ENCODE assay signal across 24 cellular contexts in genomic region chr18:2714140-2714539, GRCh38. TPM values are rescaled to one million over a fixed set of nuclear protein-coding genes. Genes with fewer than 3 reads are reported as not detected.
DNase-seq lines count a peak whose midpoint lies in the region; ATAC-seq, FAIRE-seq and TF ChIP-seq lines count a peak whose summit lies in the region.
"Had no signal": no experiment of that assay in that cellular context is flagged by ENCODE, and none has a peak within 500 bp of the region (broad histone marks: within the 10 kb centered on the region; RNA-seq: fewer than 3 reads in every experiment).

No MANE protein-coding gene starts in this region.

- POLR2A ChIA-PET in GM10248 (lab: Yijun Ruan, JAX), result no interaction called here

- H3K9me3 Mint-ChIP-seq in activated T-cell treated with anti-CD3 and anti-CD28 coated beads, Interleukin-2, amount 50 U/mL, for 4 hours, result no peaks in the 10 kb centered on the region

- TF ChIP-seq CTCF in GM10248 (IDR thresholded peaks at IDR 0.05; ENCODE audit: control extremely low read depth, extremely low read depth, low read depth, missing control alignments), result no peak

- H3K4me1 ChIP-seq in small intestine (ENCODE audit: control insufficient read depth in 2 of 2, insufficient read depth in 1 of 2, low read depth in 1 of 2, low read length in 1 of 2), result no peaks in the 10 kb centered on the region
- peaks cover 10% of the 10 kb centered on the region for H3K4me1 ChIP-seq in right cardiac atrium (ENCODE audit: control insufficient read depth, insufficient read depth, low read length)

- no peak overlapping the region for H3K4me3 Mint-ChIP-seq in activated T-cell treated with anti-CD3 and anti-CD28 coated beads, Interleukin-2, amount 50 U/mL, for 4 hours
- H3K4me3 Mint-ChIP-seq: CD14-positive monocyte had no signal

- peak; percentile 46 to 59 for ATAC-seq in activated T-cell treated with anti-CD3 and anti-CD28 coated beads, Interleukin-2, amount 50 U/mL, for 4 hours
- ATAC-seq in GM21515 (IDR thresholded peaks at IDR 0.05; ENCODE audit: unreplicated experiment) (no peak), right cardiac atrium (no peak)
- ATAC-seq: right lobe of liver had no signal

- no peaks in the 10 kb centered on the region for H3K27me3 Mint-ChIP-seq in activated T-cell treated with anti-CD3 and anti-CD28 coated beads, Interleukin-2, amount 50 U/mL, for 4 hours (ENCODE audit: low read depth)

- peaks cover 54% of the 10 kb centered on the region for H3K36me3 Mint-ChIP-seq in activated T-cell treated with anti-CD3 and anti-CD28 coated beads, Interleukin-2, amount 50 U/mL, for 4 hours (ENCODE audit: insufficient read depth)

- FAIRE-seq in colon (lab: Jason Lieb, UNC) (peak; percentile 68), small intestine (lab: Jason Lieb, UNC) (peak; percentile 78)
- FAIRE-seq: frontal cortex, keratinocyte had no signal

- intact Hi-C loops in right cardiac atrium (cut with DNase I), result no loop called here

- no peaks in the 10 kb centered on the region for H3K27me3 ChIP-seq in small intestine (ENCODE audit: control insufficient read depth in 2 of 2, insufficient read depth in 2 of 2, low read length in 2 of 2)
- no peaks in the 10 kb centered on the region for H3K27me3 ChIP-seq in right cardiac atrium (ENCODE audit: control insufficient read depth, insufficient read depth)
- H3K27me3 ChIP-seq: right lobe of liver had no signal

- CTCF ChIA-PET in GM10248 (lab: Yijun Ruan, JAX), result interaction anchor here (1.6 to 1.8 kb wide), 2 partner anchors 16 kb away, joined by 4 to 5 read pairs; no protein-coding TSS in a partner anchor

- peaks cover 39% of the 10 kb centered on the region for H3K4me1 Mint-ChIP-seq in activated T-cell treated with anti-CD3 and anti-CD28 coated beads, Interleukin-2, amount 50 U/mL, for 4 hours (ENCODE audit: low read depth)

- H3K9me3 ChIP-seq in small intestine (ENCODE audit: control insufficient read depth, low read depth), result no peaks in the 10 kb centered on the region
- no peaks in the 10 kb centered on the region for H3K9me3 ChIP-seq in right cardiac atrium (ENCODE audit: control insufficient read depth, low read length)
- H3K9me3 ChIP-seq: right lobe of liver had no signal

- DNase-seq in activated T-cell treated with anti-CD3 and anti-CD28 coated beads, Interleukin-2, amount 50 U/mL, for 4 hours, result no peak
- DNase-seq in activated T-cell treated with anti-CD3 and anti-CD28 coated beads for 4 hours, result no peak
- DNase-seq in OCI-M1 (lab: John Stamatoyannopoulos, UW), result peak; percentile 28
- DNase-seq in small intestine, result peak; percentile 5
- DNase-seq in GM10248 (ENCODE audit: extremely low spot score), result no peak
- no peak for DNase-seq in right cardiac atrium
- DNase-seq: aorta; central memory CD4-positive, alpha-beta T cell; DND-41; HCEC 1CT; hypothalamus; KG1; NCI-H146; NCI-H2171 treated with DMSO at 0.1 percent for 48 hours; NCI-H526 treated with DMSO at 0.1 percent for 48 hours; right lobe of liver; stimulated activated CD4-positive, alpha-beta T cell treated with anti-CD3 and anti-CD28 coated beads, Interleukin-15, amount 100 ng/mL, for 24 hours had no signal

- peaks cover 7 to 20% of the 10 kb centered on the region in 2 donors for H3K36me3 ChIP-seq in small intestine (ENCODE audit: control insufficient read depth in 2 of 2, insufficient read depth in 2 of 2, low read length in 2 of 2)

- H3K27ac ChIP-seq in small intestine (ENCODE audit: low read depth in 1 of 2, low read length in 1 of 2) (no peak overlapping the region), right cardiac atrium (ENCODE audit: low read length) (no peak overlapping the region)
- H3K27ac ChIP-seq: right lobe of liver, RWPE1 had no signal

- H3K4me3 ChIP-seq in small intestine (ENCODE audit: low read depth in 1 of 2, low read length in 2 of 2) (no peak overlapping the region), right cardiac atrium (ENCODE audit: low read length) (no peak overlapping the region)
- H3K4me3 ChIP-seq: lung, right lobe of liver had no signal

RNA-seq across cellular contexts. Expression of gene SMCHD1, which starts 58.6 kb away (rescaled TPM):
- 10 to 100 TPM; 60.4 to 63.5 (median 60.7) TPM for total RNA-seq in activated T-cell treated with anti-CD3 and anti-CD28 coated beads, Interleukin-2, amount 50 U/mL, for 4 hours
- polyA plus RNA-seq in small intestine, result 10 to 100 TPM; 11.2 to 14.6 (median 14.1) TPM
- 10 to 100 TPM; 26.3 to 31.4 (median 31.1) TPM for total RNA-seq in right cardiac atrium
- polyA plus RNA-seq in right cardiac atrium, result 7.1 TPM

Comparison
In these comparisons a context has a peak if more than half of its experiments do, and no peak if none do; other contexts are left out.
1. ATAC-seq: peak in activated T-cell treated with anti-CD3 and anti-CD28 coated beads, Interleukin-2, amount 50 U/mL, for 4 hours (2 of 2); none in GM21515 (single experiment) and right cardiac atrium (0 of 2).
2. DNase-seq: peak in OCI-M1 (single experiment) and small intestine (single experiment); none in activated T-cell treated with anti-CD3 and anti-CD28 coated beads, Interleukin-2, amount 50 U/mL, for 4 hours (single experiment), activated T-cell treated with anti-CD3 and anti-CD28 coated beads for 4 hours (single experiment), GM10248 (single experiment) and right cardiac atrium (0 of 3).